Comparison of ENCODE assay signal across 19 cellular contexts in genomic region chr17:38405654-38406053, GRCh38. TPM values are rescaled to one million over a fixed set of nuclear protein-coding genes. Genes with fewer than 3 reads are reported as not detected.
DNase-seq lines count a peak whose midpoint lies in the region; ATAC-seq and TF ChIP-seq lines count a peak whose summit lies in the region.
"Had no signal": no experiment of that assay in that cellular context is flagged by ENCODE, and none has a peak within 500 bp of the region (broad histone marks: within the 10 kb centered on the region; RNA-seq: fewer than 3 reads in every experiment).

No MANE protein-coding gene starts in this region.

- H4K8ac ChIP-seq in H9 (replicated peaks; ENCODE audit: insufficient read length, low read depth, low read length), result no peak overlapping the region

- intact Hi-C loops in dorsolateral prefrontal cortex (cut with DNase I), result no loop called here
- intact Hi-C loops in Right ventricle myocardium inferior (cut with DNase I), result no loop called here

- no peak overlapping the region for H2BK12ac ChIP-seq in H9 (ENCODE audit: insufficient read length, low read depth, low read length)

- H4K91ac ChIP-seq in H9 (ENCODE audit: insufficient read length, low read depth, low read length), result no peak overlapping the region

- peaks cover 14% of the 10 kb centered on the region for H3K36me3 ChIP-seq in endodermal cell (ENCODE audit: control insufficient read depth, insufficient read depth, low read length)
- peaks cover 6% of the 10 kb centered on the region for H3K36me3 ChIP-seq in osteoblast (ENCODE audit: insufficient read depth, low read length)

- no peak overlapping the region for H2BK5ac ChIP-seq in H9 (ENCODE audit: insufficient read length, low read length)

- H3K4me3 Mint-ChIP-seq in H9 (no peak overlapping the region), endodermal cell (no peak overlapping the region)
- H3K4me3 Mint-ChIP-seq in T-helper 2 cell treated with Interferon-gamma antibody and Interleukin-4, amounts not matched to agents 5 μg/mL and 100 μg/mL, for 36 hours, result no peak overlapping the region
- H3K4me3 Mint-ChIP-seq: CD14-positive monocyte; CD4-positive, alpha-beta memory T cell; CD4-positive, CD25-positive, alpha-beta regulatory T cell had no signal

- H3K4me1 Mint-ChIP-seq in H9 (peaks cover 30 to 33% of the 10 kb centered on the region in 2 experiments), endodermal cell (peaks cover 15% of the 10 kb centered on the region)
- no peaks in the 10 kb centered on the region for H3K4me1 Mint-ChIP-seq in T-helper 2 cell treated with Interferon-gamma antibody and Interleukin-4, amounts not matched to agents 5 μg/mL and 100 μg/mL, for 36 hours (ENCODE audit: low read depth)
- H3K4me1 Mint-ChIP-seq: CD14-positive monocyte; CD4-positive, CD25-positive, alpha-beta regulatory T cell; CD8-positive, alpha-beta memory T cell had no signal

- no peak overlapping the region for H3K4me2 ChIP-seq in H9 (ENCODE audit: insufficient read depth, insufficient read length, low read length)
- no peak overlapping the region for H3K4me2 ChIP-seq in osteoblast (ENCODE audit: insufficient read depth, low read length)
- H3K4me2 ChIP-seq: BLaER1 had no signal

- H3K23ac ChIP-seq in H9 (ENCODE audit: insufficient read length, low read depth, low read length), result no peak overlapping the region

- H3K56ac ChIP-seq in H9 (ENCODE audit: insufficient read length, low read depth, low read length), result no peak overlapping the region

- H3K27me3 ChIP-seq in H9 (ENCODE audit: insufficient read depth, low read length) (no peaks in the 10 kb centered on the region), endodermal cell (ENCODE audit: control insufficient read depth, insufficient read depth, low read length, poor library complexity, severe bottlenecking) (no peaks in the 10 kb centered on the region), osteoblast (ENCODE audit: insufficient read depth, low read length) (peaks cover 4% of the 10 kb centered on the region), dorsolateral prefrontal cortex (no peaks in the 10 kb centered on the region)
- H3K27me3 ChIP-seq: BE2C, BLaER1 had no signal

- H3K79me2 ChIP-seq in H9 (ENCODE audit: insufficient read depth, low read length), result no peaks in the 10 kb centered on the region
- H3K79me2 ChIP-seq in osteoblast (ENCODE audit: insufficient read depth, low read length), result no peaks in the 10 kb centered on the region

- peak; percentile 27 for DNase-seq in H9
- DNase-seq in endodermal cell, result no peak
- peak; percentile 73 for DNase-seq in osteoblast (ENCODE audit: insufficient read length, low spot score, missing footprints)
- no peak for DNase-seq in T-helper 2 cell treated with Interferon-gamma antibody and Interleukin-4, amounts not matched to agents 5 μg/mL and 100 μg/mL, for 36 hours (ENCODE audit: low spot score)
- no peak for DNase-seq in dorsolateral prefrontal cortex
- no peak for DNase-seq in Right ventricle myocardium inferior (ENCODE audit: missing footprints)
- DNase-seq in activated CD4-positive, alpha-beta T cell treated with anti-CD3 and anti-CD28 coated beads for 1 hour, result no peak
- DNase-seq: 8988T; ACHN; BE2C; C1 segment of cervical spinal cord; CD4-positive, alpha-beta memory T cell; CD4-positive, CD25-positive, alpha-beta regulatory T cell; CD8-positive, alpha-beta memory T cell; COR-L47; DMS79 treated with DMSO at 0.1 percent for 48 hours; GF-D8 had no signal

- WGBS in H9 (ENCODE audit: extremely low coverage, insufficient read length, low lambda C conversion rate), result no CpG with 5 or more reads among the region's 4 CpGs
- 89 to 93% methylated on average over 1 to 4 of the region's 4 CpGs for WGBS in endodermal cell (ENCODE audit: insufficient coverage in 1 of 2, insufficient read length in 1 of 2), 2 experiments

- peaks cover 3% of the 10 kb centered on the region for H3K23me2 ChIP-seq in H9 (ENCODE audit: insufficient read length, low read depth, low read length, poor library complexity, severe bottlenecking)

- H3K9ac ChIP-seq in H9 (ENCODE audit: extremely low read depth, insufficient read length, low read length) (no peak overlapping the region), endodermal cell (ENCODE audit: extremely low read depth, low read length, poor library complexity, severe bottlenecking) (no peak overlapping the region)
- H3K9ac ChIP-seq: BLaER1 had no signal

- H2BK15ac ChIP-seq in H9 (ENCODE audit: low read depth, low read length), result no peak overlapping the region; the same call in 1 of the 2 replicates

- no peak overlapping the region for H3K4me3 ChIP-seq in endodermal cell (ENCODE audit: low read length)
- no peak overlapping the region for H3K4me3 ChIP-seq in osteoblast (ENCODE audit: insufficient read depth, low read length)
- H3K4me3 ChIP-seq in dorsolateral prefrontal cortex, result no peak overlapping the region
- H3K4me3 ChIP-seq: BLaER1 had no signal

- no peak overlapping the region for H3T11ph ChIP-seq in H9 (ENCODE audit: low read length)

- H3K18ac ChIP-seq in H9 (ENCODE audit: insufficient read length, low read depth, low read length), result no peak overlapping the region

- H3K9me3 ChIP-seq in H9 (ENCODE audit: control insufficient read depth, low read depth, low read length) (no peaks in the 10 kb centered on the region), endodermal cell (ENCODE audit: control insufficient read depth, low read length) (no peaks in the 10 kb centered on the region), osteoblast (ENCODE audit: low read depth, low read length) (no peaks in the 10 kb centered on the region)
- H3K9me3 ChIP-seq: BLaER1 had no signal

- no peak overlapping the region for H3K27ac Mint-ChIP-seq in H9
- H3K27ac Mint-ChIP-seq in endodermal cell, result peak overlapping the region; percentile 23
- H3K27ac Mint-ChIP-seq in T-helper 2 cell treated with Interferon-gamma antibody and Interleukin-4, amounts not matched to agents 5 μg/mL and 100 μg/mL, for 36 hours, result no peak overlapping the region
- H3K27ac Mint-ChIP-seq: CD4-positive, CD25-positive, alpha-beta regulatory T cell had no signal

- ATAC-seq in Right ventricle myocardium inferior, result no peak

- H2AK5ac ChIP-seq in H9 (ENCODE audit: insufficient read length, low read length), result no peak overlapping the region

- no peaks in the 10 kb centered on the region for H3K79me1 ChIP-seq in H9 (ENCODE audit: insufficient read depth, low read depth, low read length, poor library complexity, severe bottlenecking)

- no peaks in the 10 kb centered on the region for H4K20me1 ChIP-seq in H9 (ENCODE audit: control insufficient read depth, insufficient read depth, insufficient read length)
- peaks cover 6% of the 10 kb centered on the region for H4K20me1 ChIP-seq in osteoblast (ENCODE audit: insufficient read depth, low read length)
- H4K20me1 ChIP-seq: BLaER1 had no signal

- no peak overlapping the region for H2BK20ac ChIP-seq in H9 (ENCODE audit: low read depth, low read length, poor library complexity, severe bottlenecking)

- no peak overlapping the region for H3K27ac ChIP-seq in H9 (ENCODE audit: insufficient read length, low read depth, low read length)
- no peak overlapping the region for H3K27ac ChIP-seq in endodermal cell (ENCODE audit: low read depth, low read length)
- H3K27ac ChIP-seq in osteoblast (ENCODE audit: low read depth, low read length), result no peak overlapping the region
- H3K27ac ChIP-seq in dorsolateral prefrontal cortex, result no peak overlapping the region
- H3K27ac ChIP-seq: BLaER1 had no signal

- H2BK120ac ChIP-seq in H9 (ENCODE audit: low read depth, low read length, poor library complexity, severe bottlenecking), result no peak overlapping the region

- no peaks in the 10 kb centered on the region for H3K9me3 Mint-ChIP-seq in H9
- H3K9me3 Mint-ChIP-seq in endodermal cell, result no peaks in the 10 kb centered on the region
- H3K9me3 Mint-ChIP-seq in T-helper 2 cell treated with Interferon-gamma antibody and Interleukin-4, amounts not matched to agents 5 μg/mL and 100 μg/mL, for 36 hours, result no peaks in the 10 kb centered on the region
- H3K9me3 Mint-ChIP-seq: CD14-positive monocyte; CD4-positive, CD25-positive, alpha-beta regulatory T cell; CD8-positive, alpha-beta memory T cell had no signal

- no peak overlapping the region for H4K5ac ChIP-seq in H9 (ENCODE audit: insufficient read length, low read depth, low read length)

- H2AFZ ChIP-seq in H9 (ENCODE audit: low read length), result no peak overlapping the region
- H2AFZ ChIP-seq in osteoblast (ENCODE audit: low read length), result no peak overlapping the region

- no peak overlapping the region for H3K4ac ChIP-seq in H9 (ENCODE audit: low read depth, low read length)

- no peak for TF ChIP-seq CTCF in H9 (conservative IDR thresholded peaks at IDR 0.05)
- TF ChIP-seq CTCF in endodermal cell (conservative IDR thresholded peaks at IDR 0.05), result no peak
- TF ChIP-seq CTCF in osteoblast (IDR thresholded peaks at IDR 0.05; ENCODE audit: extremely low read depth, low read depth, low read length), result no peak
- TF ChIP-seq CTCF in dorsolateral prefrontal cortex (IDR thresholded peaks at IDR 0.05 in 54 of 56, conservative IDR thresholded peaks at IDR 0.05 in 2 of 56; ENCODE audit: low read depth in 1 of 56, partially characterized antibody in 56 of 56), result no peak

- peaks cover 6% of the 10 kb centered on the region; the same call in 1 of the 2 replicates for H3K27me3 Mint-ChIP-seq in H9 (ENCODE audit: low read depth)
- H3K27me3 Mint-ChIP-seq in endodermal cell (ENCODE audit: insufficient read depth), result no peaks in the 10 kb centered on the region
- H3K27me3 Mint-ChIP-seq in T-helper 2 cell treated with Interferon-gamma antibody and Interleukin-4, amounts not matched to agents 5 μg/mL and 100 μg/mL, for 36 hours (ENCODE audit: low read depth), result no peaks in the 10 kb centered on the region
- H3K27me3 Mint-ChIP-seq: CD4-positive, alpha-beta memory T cell; CD4-positive, CD25-positive, alpha-beta regulatory T cell had no signal

- H3K36me3 Mint-ChIP-seq in H9 (ENCODE audit: insufficient read depth in 1 of 3, low read depth in 3 of 3) (peaks cover 8 to 19% (median 10%) of the 10 kb centered on the region in 3 experiments; a peak in 6 of 7 replicates), endodermal cell (ENCODE audit: low read depth) (peaks cover 15% of the 10 kb centered on the region)
- H3K36me3 Mint-ChIP-seq in T-helper 2 cell treated with Interferon-gamma antibody and Interleukin-4, amounts not matched to agents 5 μg/mL and 100 μg/mL, for 36 hours (ENCODE audit: low read depth), result no peaks in the 10 kb centered on the region

- H3K14ac ChIP-seq in H9 (ENCODE audit: insufficient read depth, low read length), result no peak overlapping the region

- H3K4me1 ChIP-seq in H9 (ENCODE audit: insufficient read depth, low read length) (peaks cover 11% of the 10 kb centered on the region; the same call in 1 of the 2 replicates), endodermal cell (ENCODE audit: control insufficient read depth, insufficient read depth, low read length) (no peaks in the 10 kb centered on the region), osteoblast (ENCODE audit: insufficient read depth, low read length) (no peaks in the 10 kb centered on the region)

RNA-seq across cellular contexts. Expression of gene ARHGAP23, which starts 22.6 kb away (rescaled TPM):
- total RNA-seq in H9 (2021) (96.3 and 97.9 TPM in 2 replicates), endodermal cell (10 to 100 TPM in 1 of 2 donors, 1 to 10 TPM in 1; 9.4 to 18.0 TPM), osteoblast (47.0 and 49.8 TPM in 2 replicates), dorsolateral prefrontal cortex (100 to 1,000 TPM in 109 of 120 experiments, 10 to 100 TPM in 11; 93.2 to 496 (median 159) TPM), Right ventricle myocardium inferior (67.5 TPM)
- polyA plus RNA-seq in endodermal cell (2013, experiment 1 of 2), result 22.0 TPM
- 12.8 TPM for polyA plus RNA-seq in endodermal cell (2013, experiment 2 of 2)
- total RNA-seq: CD4-positive, alpha-beta memory T cell had no signal
- polyA plus RNA-seq: CD8-positive, alpha-beta memory T cell had no signal

RNA-seq across cellular contexts. Expression of gene SOCS7, which starts 54.0 kb away (rescaled TPM):
- total RNA-seq in H9 (2021), result 28.7 and 31.0 TPM in 2 replicates
- 10 to 100 TPM; 24.4 to 28.1 TPM for total RNA-seq in endodermal cell
- 18.4 TPM for polyA plus RNA-seq in endodermal cell (2013, experiment 1 of 2)
- polyA plus RNA-seq in endodermal cell (2013, experiment 2 of 2), result 16.2 TPM
- total RNA-seq in osteoblast, result 16.3 and 17.1 TPM in 2 replicates
- 10 to 100 TPM; 34.3 to 82.0 (median 51.3) TPM for total RNA-seq in dorsolateral prefrontal cortex
- total RNA-seq in Right ventricle myocardium inferior, result 12.0 TPM

Comparison
In these comparisons a context has a peak if more than half of its experiments do, and no peak if none do; other contexts are left out.
1. DNase-seq: peak in H9 (single experiment) and osteoblast (single experiment); none in endodermal cell (single experiment), T-helper 2 cell treated with Interferon-gamma antibody and Interleukin-4, amounts not matched to agents 5 μg/mL and 100 μg/mL, for 36 hours (single experiment), dorsolateral prefrontal cortex (0 of 10), Right ventricle myocardium inferior (single experiment) and activated CD4-positive, alpha-beta T cell treated with anti-CD3 and anti-CD28 coated beads for 1 hour (single experiment).